In the genomic region with DNA sequence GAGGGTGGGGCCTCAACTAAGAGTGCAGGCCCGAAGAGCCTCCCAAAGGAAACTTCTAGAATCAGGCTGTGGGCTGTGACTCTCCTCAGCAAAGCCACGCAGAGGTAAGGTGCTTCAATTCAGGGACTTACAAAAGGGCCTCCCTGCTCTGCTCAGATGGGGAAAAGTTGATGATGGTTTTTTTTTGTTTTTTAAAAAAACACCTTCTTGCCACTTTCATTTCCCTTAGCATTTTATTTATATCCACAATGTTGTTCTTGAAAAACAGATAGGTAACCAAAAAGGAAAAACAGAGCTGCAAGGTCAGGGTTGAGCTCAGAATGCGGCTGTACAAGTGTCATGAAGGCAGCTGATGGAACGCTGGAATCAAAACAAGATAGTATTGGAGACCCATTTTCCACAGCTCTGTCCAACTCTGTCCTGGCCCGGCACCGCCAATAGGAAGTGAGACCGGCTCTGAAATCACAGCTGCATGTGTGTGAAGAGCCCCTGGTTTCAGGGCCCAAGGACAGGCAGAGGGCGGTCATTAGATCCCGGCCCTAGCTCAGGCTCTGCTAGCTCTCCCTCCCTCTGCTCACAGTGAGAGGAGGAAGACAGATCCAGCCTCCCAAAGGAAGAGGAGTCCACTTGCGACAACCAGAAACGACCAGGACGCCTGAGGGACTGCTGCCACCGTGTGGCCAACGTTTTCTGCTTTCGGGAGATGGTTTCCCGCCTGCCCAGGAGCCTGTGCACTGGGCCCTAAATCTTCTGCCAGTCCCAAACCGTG, we compare ENCODE assay signal across 8 cellular contexts. TPM values are rescaled to one million over a fixed set of nuclear protein-coding genes. Genes with fewer than 3 reads are reported as not detected.
DNase-seq lines count a peak whose midpoint lies in the region; ATAC-seq and TF ChIP-seq lines count a peak whose summit lies in the region.

No MANE protein-coding gene starts in this region.

- BruUV-seq in Caco-2 (replicated peaks; lab: Mats Ljungman, UMichigan), result no TSS peak

- intact Hi-C loops in Caco-2 (cut with micrococcal nuclease; ENCODE audit: unreplicated experiment), result loop anchor here (1.0 to 10.0 kb wide), 2 partner anchors 136 to 338 kb away; no protein-coding TSS in a partner anchor
- intact Hi-C loops in activated naive CD4-positive, alpha-beta T cell treated with anti-CD3 and anti-CD28 coated beads for 36 hours (cut with micrococcal nuclease), result loop anchor here (1.0 to 2.0 kb wide), 3 partner anchors 34 to 342 kb away; no protein-coding TSS in a partner anchor

- no peaks in the 10 kb centered on the region for H3K27me3 Mint-ChIP-seq in Caco-2 (ENCODE audit: insufficient read depth, unreplicated experiment)
- no peaks in the 10 kb centered on the region for H3K27me3 Mint-ChIP-seq in activated naive CD4-positive, alpha-beta T cell treated with anti-CD3 and anti-CD28 coated beads for 36 hours (ENCODE audit: low read depth)

- peak; percentile 77 for ATAC-seq in gastroesophageal sphincter

- CTCF ChIA-PET in Caco-2 (lab: Charles Lee), result interaction anchor here (0.6 to 0.8 kb wide), 12 partner anchors 24 to 1811 kb away, joined by 3 to 18 read pairs (median 4); a partner anchor contains a TSS
- CTCF ChIA-PET in activated naive CD4-positive, alpha-beta T cell treated with anti-CD3 and anti-CD28 coated beads for 36 hours (lab: Charles Lee), result interaction anchor here (0.6 to 4.0 kb wide), 44 partner anchors 8 to 868 kb away, joined by 3 to 137 read pairs (median 4); a partner anchor contains a TSS

- H3K36me3 ChIP-seq in Caco-2 (ENCODE audit: control insufficient read depth, insufficient read depth, low read length) (0 out of 2 replicates have a peak, but pooled peaks cover 1% of the 10 kb centered on the region), SJSA1 (peaks cover 49% of the 10 kb centered on the region), gastroesophageal sphincter (peaks cover 0 to 44% of the 10 kb centered on the region in 2 donors), subcutaneous abdominal adipose tissue (ENCODE audit: control insufficient read depth in 5 of 5, insufficient read depth in 5 of 5, low read length in 5 of 5) (peaks cover 0 to 33% (median 27%) of the 10 kb centered on the region in 5 donors)

- no peak overlapping the region for H3K27ac Mint-ChIP-seq in Caco-2 (ENCODE audit: unreplicated experiment)
- H3K27ac Mint-ChIP-seq in activated naive CD4-positive, alpha-beta T cell treated with anti-CD3 and anti-CD28 coated beads for 36 hours, result no peak overlapping the region

- peak overlapping the region; percentile 18 to 81 (median 71) for H3K9ac ChIP-seq in subcutaneous abdominal adipose tissue (ENCODE audit: low read length in 5 of 5)

- H3K27ac ChIP-seq in SJSA1 (no peak overlapping the region), gastroesophageal sphincter (peak overlapping the region; percentile 86 to 94 (median 89)), subcutaneous abdominal adipose tissue (ENCODE audit: low read depth, low read length) (peak overlapping the region; percentile 100)

- H3K4me3 ChIP-seq in Caco-2 (ENCODE audit: low read depth, low read length), result no peak overlapping the region
- no peak overlapping the region for H3K4me3 ChIP-seq in SJSA1
- H3K4me3 ChIP-seq in gastroesophageal sphincter, result no peak overlapping the region
- peak overlapping the region; percentile 1 to 26 (median 8) for H3K4me3 ChIP-seq in subcutaneous abdominal adipose tissue (ENCODE audit: low read depth in 1 of 5, low read length in 5 of 5)

- TF ChIP-seq POLR2A in gastroesophageal sphincter (IDR thresholded peaks at IDR 0.05), result peak in 1 of 2 donors; percentile 14

- no peak overlapping the region for H3K4me3 Mint-ChIP-seq in Caco-2 (ENCODE audit: unreplicated experiment)
- no peak overlapping the region for H3K4me3 Mint-ChIP-seq in activated naive CD4-positive, alpha-beta T cell treated with anti-CD3 and anti-CD28 coated beads for 36 hours

- DNase-seq in Caco-2 (peak; percentile 74 to 75), HT1080 (ENCODE audit: low read depth) (peak; percentile 86), SJSA1 (ENCODE audit: low read depth in 1 of 2, low spot score in 2 of 2) (peak; percentile 83 to 88), non-pigmented ciliary epithelial cell (ENCODE audit: low read depth) (peak; percentile 45), NCI-H1436 treated with DMSO at 0.1 percent for 48 hours (lab: John Stamatoyannopoulos, UW) (no peak)
- DNase-seq in activated naive CD4-positive, alpha-beta T cell treated with anti-CD3 and anti-CD28 coated beads for 36 hours, result peak; percentile 89

- peaks cover 38% of the 10 kb centered on the region for H3K36me3 Mint-ChIP-seq in Caco-2 (ENCODE audit: insufficient read depth, unreplicated experiment)
- H3K36me3 Mint-ChIP-seq in activated naive CD4-positive, alpha-beta T cell treated with anti-CD3 and anti-CD28 coated beads for 36 hours (ENCODE audit: low read depth), result peaks cover 18% of the 10 kb centered on the region

- H3K4me1 Mint-ChIP-seq in Caco-2 (ENCODE audit: low read depth, unreplicated experiment), result no peaks in the 10 kb centered on the region
- peaks cover 45% of the 10 kb centered on the region for H3K4me1 Mint-ChIP-seq in activated naive CD4-positive, alpha-beta T cell treated with anti-CD3 and anti-CD28 coated beads for 36 hours (ENCODE audit: low read depth)

- no peaks in the 10 kb centered on the region for H3K27me3 ChIP-seq in Caco-2 (replicated peaks; ENCODE audit: control insufficient read depth, insufficient read depth, low read length)
- H3K27me3 ChIP-seq in SJSA1 (replicated peaks), result no peaks in the 10 kb centered on the region
- H3K27me3 ChIP-seq in gastroesophageal sphincter, result no peaks in the 10 kb centered on the region
- no peaks in the 10 kb centered on the region for H3K27me3 ChIP-seq in subcutaneous abdominal adipose tissue (ENCODE audit: control insufficient read depth in 5 of 5, insufficient read depth in 4 of 5, low read length in 5 of 5)

- peak; percentile 74 for TF ChIP-seq CTCF in Caco-2 (IDR thresholded peaks at IDR 0.05; ENCODE audit: insufficient read depth in 1 of 2, low read depth in 1 of 2, low read length in 1 of 2, severe bottlenecking in 1 of 2, unreplicated experiment in 1 of 2)
- TF ChIP-seq CTCF in gastroesophageal sphincter (IDR thresholded peaks at IDR 0.05), result peak in 3 of 4 experiments; percentile 90 to 95 (median 93)

- no peaks in the 10 kb centered on the region for H3K4me1 ChIP-seq in Caco-2
- peaks cover 13% of the 10 kb centered on the region for H3K4me1 ChIP-seq in SJSA1 (replicated peaks)
- H3K4me1 ChIP-seq in gastroesophageal sphincter, result peaks cover 3 to 61% (median 25%) of the 10 kb centered on the region in 3 donors
- peaks cover 11 to 34% (median 26%) of the 10 kb centered on the region in 5 donors for H3K4me1 ChIP-seq in subcutaneous abdominal adipose tissue (ENCODE audit: control insufficient read depth in 5 of 5, insufficient read depth in 5 of 5, low read length in 5 of 5)

- H3K9me3 ChIP-seq in Caco-2 (no peaks in the 10 kb centered on the region), SJSA1 (replicated peaks) (no peaks in the 10 kb centered on the region), gastroesophageal sphincter (no peaks in the 10 kb centered on the region), subcutaneous abdominal adipose tissue (ENCODE audit: control insufficient read depth in 5 of 5, low read length in 5 of 5) (no peaks in the 10 kb centered on the region)

- H3K9me3 Mint-ChIP-seq in Caco-2 (ENCODE audit: unreplicated experiment), result no peaks in the 10 kb centered on the region
- H3K9me3 Mint-ChIP-seq in activated naive CD4-positive, alpha-beta T cell treated with anti-CD3 and anti-CD28 coated beads for 36 hours, result no peaks in the 10 kb centered on the region

- WGBS in gastroesophageal sphincter (ENCODE audit: low coverage in 1 of 2), 2 donors, result 12 to 19% methylated on average over 3 to 7 of the region's 17 CpGs

- no peak for TF ChIP-seq EP300 in gastroesophageal sphincter (IDR thresholded peaks at IDR 0.05)

- POLR2A ChIA-PET in Caco-2 (lab: Charles Lee), result no interaction called here

RNA-seq across cellular contexts. Expression of a gene that starts 58.3 kb away (rescaled TPM):
- total RNA-seq in Caco-2 (2022) (0.77 and 1.2 TPM in 2 replicates), gastroesophageal sphincter (10 to 100 TPM; 29.4 to 40.0 (median 34.9) TPM)
- 15.6 and 37.9 TPM in 2 replicates for total RNA-seq in HT1080 (2014; rRNA removed; shearing (Covaris generic))
- polyA plus RNA-seq in HT1080 (2015; cell fraction: cytosol; rRNA removed), result 71.4 and 89.3 TPM in 2 replicates
- 73.6 and 96.5 TPM in 2 replicates for polyA plus RNA-seq in HT1080 (2015; cell fraction: nucleus; rRNA removed)
- total RNA-seq in SJSA1 (2014; rRNA removed; shearing (Covaris generic)), result 12.6 and 15.2 TPM in 2 replicates
- total RNA-seq in activated naive CD4-positive, alpha-beta T cell treated with anti-CD3 and anti-CD28 coated beads for 36 hours, result under 1 TPM; 0.22 to 0.69 TPM

Comparison
In these comparisons a context has a peak if more than half of its experiments do, and no peak if none do; other contexts are left out.
1. H3K4me3 ChIP-seq: peak in subcutaneous abdominal adipose tissue (5 of 5); none in Caco-2 (single experiment), SJSA1 (single experiment) and gastroesophageal sphincter (0 of 2).